ENCODE assay signal across 11 cellular contexts in genomic region chr7:129110575-129111376, GRCh38. TPM values are rescaled to one million over a fixed set of nuclear protein-coding genes. Genes with fewer than 3 reads are reported as not detected.
DNase-seq lines count a peak whose midpoint lies in the region; ATAC-seq and TF ChIP-seq lines count a peak whose summit lies in the region.
"Had no signal": no experiment of that assay in that cellular context is flagged by ENCODE, and none has a peak within 500 bp of the region (broad histone marks: within the 10 kb centered on the region; RNA-seq: fewer than 3 reads in every experiment).

No MANE protein-coding gene starts in this region.

- TF ChIP-seq CTCF in choroid plexus epithelial cell (conservative IDR thresholded peaks at IDR 0.05; ENCODE audit: low read depth, low read length) = no peak

- no peak overlapping the region for H3K4me3 ChIP-seq in choroid plexus epithelial cell (ENCODE audit: low read depth, low read length)
- H3K4me3 ChIP-seq: tibial artery had no signal

- DNase-seq in H4 (ENCODE audit: low spot score) (peak; percentile 76), NCI-H2196 treated with DMSO at 0.1 percent for 48 hours (lab: John Stamatoyannopoulos, UW; ENCODE audit: unreplicated experiment) (peak; percentile 9), choroid plexus epithelial cell (ENCODE audit: low read depth) (peak; percentile 9), midbrain (lab: John Stamatoyannopoulos, UW) (peak; percentile 54), HCEC 1CT (no peak)
- DNase-seq in activated effector memory CD4-positive, alpha-beta T cell treated with Interleukin-2 at 50 U/mL for 16 hours = no peak
- no peak for DNase-seq in stimulated activated CD4-positive, alpha-beta T cell treated with anti-CD3 and anti-CD28 coated beads, Interleukin-1b, Interleukin-23, amount 100 ng/mL, for 48 hours
- DNase-seq: Kasumi-1; stimulated activated CD4-positive, alpha-beta T cell treated with anti-CD3 and anti-CD28 coated beads, Interleukin-2, amount 100 ng/mL, for 48 hours; tibial artery had no signal

- ATAC-seq in GM18511 (IDR thresholded peaks at IDR 0.05; ENCODE audit: unreplicated experiment) = no peak

RNA-seq across cellular contexts. Expression of gene TSPAN33, which starts 33.7 kb away (rescaled TPM):
- total RNA-seq in H4 (2014; rRNA removed; shearing (Covaris generic)) = 9.4 and 11.2 TPM in 2 replicates

RNA-seq across cellular contexts. Expression of gene TNPO3, which starts 55.9 kb away (rescaled TPM):
- total RNA-seq in H4 (2014; rRNA removed; shearing (Covaris generic)) = 54.5 and 57.5 TPM in 2 replicates

Comparison
In these comparisons a context has a peak if more than half of its experiments do, and no peak if none do; other contexts are left out.
1. DNase-seq: peak in H4 (single experiment), NCI-H2196 treated with DMSO at 0.1 percent for 48 hours (single experiment), choroid plexus epithelial cell (single experiment) and midbrain (single experiment); none in HCEC 1CT (single experiment), activated effector memory CD4-positive, alpha-beta T cell treated with Interleukin-2 at 50 U/mL for 16 hours (single experiment) and stimulated activated CD4-positive, alpha-beta T cell treated with anti-CD3 and anti-CD28 coated beads, Interleukin-1b, Interleukin-23, amount 100 ng/mL, for 48 hours (single experiment).